ENCODE assay signal across 10 cellular contexts in genomic region chr9:108477538-108478006, GRCh38.
A peak's percentile ranks its signal among the peaks of the same experiment; 100 is the strongest.
DNase-seq lines count a peak whose midpoint lies in the region; ATAC-seq and TF ChIP-seq lines count a peak whose summit lies in the region.
"Had no signal": no experiment of that assay in that cellular context is flagged by ENCODE, and none has a peak within 500 bp of the region (broad histone marks: within the 10 kb centered on the region; RNA-seq: fewer than 3 reads in every experiment).

No MANE protein-coding gene starts in this region.

- intact Hi-C loops in left ventricle myocardium superior (cut with micrococcal nuclease): no loop called here

- no peaks in the 10 kb centered on the region for H3K36me3 ChIP-seq in mucosa of rectum (ENCODE audit: control insufficient read depth in 2 of 2, insufficient read depth in 2 of 2, low read length in 2 of 2)

- H3K9me3 ChIP-seq in mucosa of rectum (ENCODE audit: control insufficient read depth in 2 of 2, low read length in 2 of 2): no peaks in the 10 kb centered on the region

- H3K9ac ChIP-seq in mucosa of rectum (ENCODE audit: low read depth in 1 of 2, low read length in 2 of 2): peak overlapping the region in 1 of 2 donors; percentile 36

- H3K4me1 ChIP-seq in mucosa of rectum (ENCODE audit: control insufficient read depth in 2 of 2, insufficient read depth in 2 of 2, low read length in 2 of 2): peaks cover 21 to 35% of the 10 kb centered on the region in 2 donors

- in situ Hi-C loops in astrocyte of the spinal cord (cut with HindIII; ENCODE audit: low sequenced_read_pairs) (no loop called here), KBM-7 (cut with MboI; ENCODE audit: low pct_unique_long_range_greater_than_20kb, low sequenced_read_pairs) (no loop called here)

- H3K4me3 ChIP-seq in astrocyte of the spinal cord (ENCODE audit: low read depth, low read length) (no peak overlapping the region), mucosa of rectum (ENCODE audit: low read length in 2 of 2) (no peak overlapping the region)

- DNase-seq in EH (ENCODE audit: low read depth) (peak; percentile 84), NCI-H2081 treated with DMSO at 0.1 percent for 48 hours (lab: John Stamatoyannopoulos, UW) (peak; percentile 28), astrocyte of the spinal cord (ENCODE audit: low read depth, low spot score) (peak; percentile 79), left ventricle myocardium superior (no peak), KBM-7 (no peak)
- DNase-seq: DND-41, foreskin melanocyte had no signal

- TF ChIP-seq CTCF in astrocyte of the spinal cord (IDR thresholded peaks at IDR 0.05; ENCODE audit: low read depth, low read length): no peak

- peak overlapping the region; percentile 80 to 90 for H3K27ac ChIP-seq in mucosa of rectum (ENCODE audit: low read depth in 2 of 2, low read length in 2 of 2)

- ATAC-seq in left ventricle myocardium superior: no peak
- ATAC-seq in GM21825 (IDR thresholded peaks at IDR 0.05; ENCODE audit: unreplicated experiment): no peak
- ATAC-seq in GM21737 (IDR thresholded peaks at IDR 0.05; ENCODE audit: unreplicated experiment): no peak

- no peaks in the 10 kb centered on the region for H3K27me3 ChIP-seq in mucosa of rectum (ENCODE audit: control insufficient read depth in 2 of 2, insufficient read depth in 2 of 2, low read length in 2 of 2)

Comparison
In these comparisons a context has a peak if more than half of its experiments do, and no peak if none do; other contexts are left out.
1. DNase-seq: peak in EH (single experiment), NCI-H2081 treated with DMSO at 0.1 percent for 48 hours (single experiment) and astrocyte of the spinal cord (single experiment); none in left ventricle myocardium superior (single experiment) and KBM-7 (single experiment).